Comparison of ENCODE assay signal across 26 cellular contexts in genomic region chr17:49247949-49248348, GRCh38. TPM values are rescaled to one million over a fixed set of nuclear protein-coding genes. Genes with fewer than 3 reads are reported as not detected.
"Had no signal": no experiment of that assay in that cellular context is flagged by ENCODE, and none has a peak within 500 bp of the region (broad histone marks: within the 10 kb centered on the region; RNA-seq: fewer than 3 reads in every experiment).

No MANE protein-coding gene starts in this region.

- H3K4me1 Mint-ChIP-seq: natural killer cell, neural crest cell had no signal

- FAIRE-seq: endothelial cell of umbilical vein, islet of Langerhans, pancreas had no signal

- H3K9me3 Mint-ChIP-seq: natural killer cell; neural crest cell; stimulated activated memory B cell treated with anti-CD40 and anti-IgM and Interleukin-4, amounts not matched to agents 10 μg/mL and 1 μg/mL and 100 μg/mL, for 72 hours; type B pancreatic cell had no signal

- H3K27ac Mint-ChIP-seq: natural killer cell; stimulated activated memory B cell treated with anti-CD40 and anti-IgM and Interleukin-4, amounts not matched to agents 10 μg/mL and 1 μg/mL and 100 μg/mL, for 72 hours; type B pancreatic cell had no signal

- ATAC-seq: heart right ventricle; left cardiac atrium; lower lobe of right lung; natural killer cell; pancreas; stimulated activated memory B cell treated with anti-CD40 and anti-IgM and Interleukin-4, amounts not matched to agents 10 μg/mL and 1 μg/mL and 100 μg/mL, for 72 hours; stimulated activated naive CD8-positive, alpha-beta T cell treated with anti-CD3 and anti-CD28 coated beads, Interleukin-15, Interleukin-2, amounts not matched to agents 100 U/mL and 50 U/mL, for 24 hours had no signal

- H3K36me3 Mint-ChIP-seq: natural killer cell, type B pancreatic cell had no signal

- DNase-seq: dermis blood vessel endothelial cell; effector memory CD4-positive, alpha-beta T cell; esophagus squamous epithelium; foreskin melanocyte; glutamatergic neuron; heart right ventricle; hippocampal formation; left cardiac atrium; left ventricle myocardium inferior; lower lobe of right lung; natural killer cell; pancreas; sigmoid colon; stimulated activated CD4-positive, alpha-beta T cell treated with anti-CD3 and anti-CD28 coated beads, Interleukin-2, amount 100 ng/mL, for 24 hours; stimulated activated CD4-positive, alpha-beta T cell treated with anti-CD3 and anti-CD28 coated beads, Interleukin-4, amount 100 ng/mL, for 4 hours; stimulated activated naive CD8-positive, alpha-beta T cell treated with anti-CD3 and anti-CD28 coated beads, Interleukin-15, Interleukin-2, amounts not matched to agents 100 U/mL and 50 U/mL, for 24 hours; substantia nigra; testis; tibial artery had no signal

- H3K4me3 Mint-ChIP-seq: natural killer cell; neural crest cell; stimulated activated memory B cell treated with anti-CD40 and anti-IgM and Interleukin-4, amounts not matched to agents 10 μg/mL and 1 μg/mL and 100 μg/mL, for 72 hours; type B pancreatic cell had no signal

RNA-seq across cellular contexts. Expression of gene PHOSPHO1, which starts 17.4 kb away (rescaled TPM):
- total RNA-seq: dermis blood vessel endothelial cell, endothelial cell of umbilical vein, epithelial cell of proximal tubule, kidney epithelial cell, neural crest cell, sigmoid colon had no signal

RNA-seq across cellular contexts. Expression of gene GNGT2, which starts 37.6 kb away (rescaled TPM):
- total RNA-seq: neural crest cell had no signal
